ENCODE assay signal across 26 cellular contexts in the genomic region with DNA sequence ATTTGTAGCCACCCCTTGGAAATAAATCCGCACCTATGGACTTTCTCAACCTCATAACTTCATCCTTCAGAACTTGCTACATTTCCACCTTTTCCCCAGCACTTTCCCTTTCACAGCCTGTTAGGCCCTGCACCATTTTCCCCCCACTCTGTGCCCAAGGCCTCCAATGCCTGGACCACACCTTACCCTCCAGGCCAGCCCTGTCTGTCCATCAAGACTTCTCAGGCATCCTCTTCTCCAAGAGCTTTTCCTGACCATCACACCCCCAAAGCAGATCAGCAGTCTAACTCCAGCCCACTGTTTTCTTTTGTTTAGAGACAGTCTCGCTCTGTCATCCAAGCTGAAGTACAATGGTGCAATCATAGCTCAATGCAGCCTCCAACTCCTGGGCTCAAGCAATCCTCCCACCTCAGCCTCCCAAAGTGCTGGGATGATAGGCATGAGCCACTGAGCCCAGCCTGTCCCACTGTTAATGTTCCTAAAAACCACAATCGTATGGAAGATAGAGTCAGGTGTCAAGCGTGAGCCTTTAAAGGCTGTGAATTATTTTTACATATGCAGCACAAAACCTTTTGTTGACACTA.
A peak's percentile ranks its signal among the peaks of the same experiment; 100 is the strongest.
DNase-seq lines count a peak whose midpoint lies in the region; ATAC-seq and TF ChIP-seq lines count a peak whose summit lies in the region.
"Had no signal": no experiment of that assay in that cellular context is flagged by ENCODE, and none has a peak within 500 bp of the region (broad histone marks: within the 10 kb centered on the region; RNA-seq: fewer than 3 reads in every experiment).

No MANE protein-coding gene starts in this region.

- no peak overlapping the region for H3K4me3 ChIP-seq in endodermal cell (ENCODE audit: low read length)
- H3K4me3 ChIP-seq in neural progenitor cell = no peak overlapping the region
- H3K4me3 ChIP-seq: thoracic aorta had no signal

- H3K27me3 Mint-ChIP-seq in HFFc6 (ENCODE audit: insufficient read depth) (no peaks in the 10 kb centered on the region; the same call in none of the 2 replicates), endodermal cell (ENCODE audit: insufficient read depth) (no peaks in the 10 kb centered on the region), neural progenitor cell (ENCODE audit: insufficient read depth, low read depth) (no peaks in the 10 kb centered on the region)

- WGBS in endodermal cell (ENCODE audit: insufficient coverage in 1 of 2, insufficient read length in 1 of 2), 2 experiments = 95 to 96% methylated on average over 4 of the region's 4 CpGs

- peaks cover 80% of the 10 kb centered on the region for H3K79me2 ChIP-seq in neural progenitor cell (ENCODE audit: low read depth)

- peaks cover 3% of the 10 kb centered on the region for H3K4me1 ChIP-seq in endodermal cell (ENCODE audit: control insufficient read depth, insufficient read depth, low read length)
- peaks cover 19% of the 10 kb centered on the region for H3K4me1 ChIP-seq in neural progenitor cell

- H3K4me1 Mint-ChIP-seq in HFFc6 (ENCODE audit: low read depth) (peaks cover 61% of the 10 kb centered on the region), endodermal cell (peaks cover 22% of the 10 kb centered on the region), neural progenitor cell (peaks cover 41% of the 10 kb centered on the region)
- H3K4me1 Mint-ChIP-seq: CD14-positive monocyte; naive thymus-derived CD8-positive, alpha-beta T cell had no signal

- peak overlapping the region; percentile 12 for H3K27ac ChIP-seq in C4-2B
- H3K27ac ChIP-seq in endodermal cell (ENCODE audit: low read depth, low read length) = no peak overlapping the region
- H3K27ac ChIP-seq in neural progenitor cell = no peak overlapping the region
- H3K27ac ChIP-seq: parathyroid adenoma, thoracic aorta had no signal

- H3F3A ChIP-seq in neural progenitor cell (ENCODE audit: low read depth) = peaks cover 10% of the 10 kb centered on the region

- peaks cover 10% of the 10 kb centered on the region for H3K36me3 Mint-ChIP-seq in HFFc6 (ENCODE audit: low read depth)
- H3K36me3 Mint-ChIP-seq in endodermal cell (ENCODE audit: low read depth) = peaks cover 18% of the 10 kb centered on the region
- peaks cover 10% of the 10 kb centered on the region for H3K36me3 Mint-ChIP-seq in neural progenitor cell
- H3K36me3 Mint-ChIP-seq: activated naive CD4-positive, alpha-beta T cell treated with anti-CD3 and anti-CD28 coated beads, Interleukin-2, amount 50 U/mL, for 72 hours; CD14-positive monocyte; naive thymus-derived CD8-positive, alpha-beta T cell had no signal

- H3K27me3 ChIP-seq in endodermal cell (ENCODE audit: control insufficient read depth, insufficient read depth, low read length, poor library complexity, severe bottlenecking) (no peaks in the 10 kb centered on the region), neural progenitor cell (no peaks in the 10 kb centered on the region)

- H3K9me3 Mint-ChIP-seq in HFFc6 (no peaks in the 10 kb centered on the region), endodermal cell (no peaks in the 10 kb centered on the region), neural progenitor cell (no peaks in the 10 kb centered on the region)
- H3K9me3 Mint-ChIP-seq: activated T-helper 17 cell treated with anti-CD3 and anti-CD28 coated beads, Interleukin-2, amount 50 U/mL, for 72 hours; CD14-positive monocyte; dendritic cell treated with granulocyte-macrophage colony-stimulating factor and Interleukin-4, amounts not matched to agents 40 ng/mL and 50 ng/mL, for 4 days; naive thymus-derived CD8-positive, alpha-beta T cell had no signal

- peaks cover 21% of the 10 kb centered on the region for H3K36me3 ChIP-seq in endodermal cell (ENCODE audit: control insufficient read depth, insufficient read depth, low read length)
- H3K36me3 ChIP-seq in neural progenitor cell = no peaks in the 10 kb centered on the region
- H3K36me3 ChIP-seq: thoracic aorta had no signal

- H3K4me3 Mint-ChIP-seq in HFFc6 (peak overlapping the region; percentile 33), endodermal cell (no peak overlapping the region), neural progenitor cell (no peak overlapping the region)
- H3K4me3 Mint-ChIP-seq: activated T-helper 17 cell treated with anti-CD3 and anti-CD28 coated beads, Interleukin-2, amount 50 U/mL, for 72 hours; CD14-positive monocyte; dendritic cell treated with granulocyte-macrophage colony-stimulating factor and Interleukin-4, amounts not matched to agents 40 ng/mL and 50 ng/mL, for 4 days; naive thymus-derived CD8-positive, alpha-beta T cell had no signal

- H3K9me3 ChIP-seq in endodermal cell (ENCODE audit: control insufficient read depth, low read length) (no peaks in the 10 kb centered on the region), neural progenitor cell (ENCODE audit: low read depth) (no peaks in the 10 kb centered on the region)
- H3K9me3 ChIP-seq: thoracic aorta had no signal

- ATAC-seq in activated CD4-positive, CD25-positive, alpha-beta regulatory T cell treated with anti-CD3 and anti-CD28 coated beads, Interleukin-2, amount 50 U/mL, for 24 hours = no peak
- ATAC-seq: activated naive CD4-positive, alpha-beta T cell treated with anti-CD3 and anti-CD28 coated beads, Interleukin-2, amount 50 U/mL, for 72 hours; activated T-helper 17 cell treated with anti-CD3 and anti-CD28 coated beads, Interleukin-2, amount 50 U/mL, for 72 hours; left colon; naive thymus-derived CD8-positive, alpha-beta T cell; stimulated activated naive CD8-positive, alpha-beta T cell treated with anti-CD3 and anti-CD28 coated beads, Interleukin-15, Interleukin-2, amounts not matched to agents 100 U/mL and 50 U/mL, for 24 hours had no signal

- H3K27ac Mint-ChIP-seq in HFFc6 (peak overlapping the region; percentile 16; the same call in 1 of the 2 replicates), endodermal cell (peak overlapping the region; percentile 27), neural progenitor cell (peak overlapping the region; percentile 4)
- H3K27ac Mint-ChIP-seq: activated naive CD4-positive, alpha-beta T cell treated with anti-CD3 and anti-CD28 coated beads, Interleukin-2, amount 50 U/mL, for 72 hours; activated T-helper 17 cell treated with anti-CD3 and anti-CD28 coated beads, Interleukin-2, amount 50 U/mL, for 72 hours; dendritic cell treated with granulocyte-macrophage colony-stimulating factor and Interleukin-4, amounts not matched to agents 40 ng/mL and 50 ng/mL, for 4 days; naive thymus-derived CD8-positive, alpha-beta T cell had no signal

- DNase-seq in HFFc6 (no peak), endodermal cell (peak; percentile 24), neural progenitor cell (ENCODE audit: low spot score) (no peak), DMS153 treated with DMSO at 0.1 percent for 48 hours (lab: John Stamatoyannopoulos, UW; ENCODE audit: unreplicated experiment) (no peak), hippocampal formation (lab: John Stamatoyannopoulos, UW) (no peak)
- no peak for DNase-seq in activated CD4-positive, alpha-beta T cell treated with anti-CD3 and anti-CD28 coated beads, Interleukin-2, amount 50 U/mL, for 4 hours
- DNase-seq: activated CD4-positive, alpha-beta T cell treated with anti-CD3 and anti-CD28 coated beads, Interleukin-2, amount 50 U/mL, for 1 hour; activated CD8-positive, alpha-beta memory T cell treated with anti-CD3 and anti-CD28 coated beads, Interleukin-2, amount 50 U/mL, for 4 hours; anterior cingulate cortex; central memory CD4-positive, alpha-beta T cell; head of caudate nucleus; left colon; naive thymus-derived CD8-positive, alpha-beta T cell; NCI-H187; NCI-H526; right cardiac atrium; RPMI8226; stimulated activated naive CD8-positive, alpha-beta T cell treated with anti-CD3 and anti-CD28 coated beads, Interleukin-15, Interleukin-2, amounts not matched to agents 100 U/mL and 50 U/mL, for 24 hours had no signal

- TF ChIP-seq CTCF in C4-2B (conservative IDR thresholded peaks at IDR 0.05) (no peak), HFFc6 (IDR thresholded peaks at IDR 0.05) (no peak), endodermal cell (conservative IDR thresholded peaks at IDR 0.05) (no peak), neural progenitor cell (IDR thresholded peaks at IDR 0.05) (no peak)

- H3K9ac ChIP-seq in endodermal cell (ENCODE audit: extremely low read depth, low read length, poor library complexity, severe bottlenecking) = no peak overlapping the region
- H3K9ac ChIP-seq in neural progenitor cell = no peak overlapping the region
- H3K9ac ChIP-seq: parathyroid adenoma had no signal

- H3K4me2 ChIP-seq in neural progenitor cell = no peak overlapping the region

- no peak overlapping the region for H2AFZ ChIP-seq in neural progenitor cell (replicated peaks)
- H2AFZ ChIP-seq: parathyroid adenoma had no signal

- H4K20me1 ChIP-seq in neural progenitor cell (ENCODE audit: low read depth) = peaks cover 23% of the 10 kb centered on the region
